27 cellular contexts compared by ENCODE assay signal in the genomic region with DNA sequence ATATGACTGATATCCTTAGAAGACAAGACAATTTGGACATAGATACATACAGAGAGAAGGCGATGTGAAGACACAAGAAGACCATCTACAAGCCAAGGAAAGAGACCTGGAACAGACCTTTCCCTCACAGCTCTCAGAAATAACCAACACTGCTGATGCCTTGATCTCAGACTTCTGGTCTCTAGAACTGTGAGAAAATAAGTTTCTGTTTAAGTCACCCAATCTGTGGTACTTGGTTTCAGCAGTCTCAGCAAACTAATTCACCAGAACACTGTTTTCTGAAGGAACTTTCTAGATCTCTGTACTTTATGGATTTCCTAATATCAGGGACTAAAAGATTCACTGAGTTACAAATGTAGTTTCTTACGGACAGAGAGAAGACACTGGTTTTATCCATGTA. TPM values are rescaled to one million over a fixed set of nuclear protein-coding genes. Genes with fewer than 3 reads are reported as not detected.
DNase-seq lines count a peak whose midpoint lies in the region; ATAC-seq lines count a peak whose summit lies in the region.
"Had no signal": no experiment of that assay in that cellular context is flagged by ENCODE, and none has a peak within 500 bp of the region (broad histone marks: within the 10 kb centered on the region; RNA-seq: fewer than 3 reads in every experiment).

No MANE protein-coding gene starts in this region.

- peaks cover 4% of the 10 kb centered on the region for H3K36me3 Mint-ChIP-seq in activated CD4-positive, alpha-beta memory T cell treated with anti-CD3 and anti-CD28 coated beads for 36 hours
- H3K36me3 Mint-ChIP-seq in activated CD4-positive, alpha-beta memory T cell treated with anti-CD3 and anti-CD28 coated beads, Interleukin-2, amount 10 ng/mL, durations not matched to agents 7 days and 5 days (ENCODE audit: low read depth): no peaks in the 10 kb centered on the region
- H3K36me3 Mint-ChIP-seq in stimulated activated effector memory CD8-positive, alpha-beta T cell treated with anti-CD3 and anti-CD28 coated beads, Interleukin-12 subunit alpha, Interleukin-12 subunit beta, amount 100 ng/mL, for 72 hours: peaks cover 6% of the 10 kb centered on the region
- peaks cover 7% of the 10 kb centered on the region for H3K36me3 Mint-ChIP-seq in activated T-helper 2 cell treated with anti-CD3 and anti-CD28 coated beads, Interferon-gamma antibody, Interleukin-2, Interleukin-4, amounts not matched to agents 10 μg/mL and 5 μg/mL and 100 μg/mL, durations not matched to agents 14 hours and 24 hours and 36 hours (ENCODE audit: low read depth)

- intact Hi-C loops in activated CD4-positive, alpha-beta memory T cell treated with anti-CD3 and anti-CD28 coated beads for 36 hours (cut with micrococcal nuclease): loop anchor here (1.0 kb wide), 1 partner anchor 15 kb away; no protein-coding TSS in a partner anchor
- intact Hi-C loops in activated T-helper 2 cell treated with anti-CD3 and anti-CD28 coated beads, Interferon-gamma antibody, Interleukin-2, Interleukin-4, amounts not matched to agents 10 μg/mL and 5 μg/mL and 100 μg/mL, durations not matched to agents 14 hours and 24 hours and 36 hours (cut with micrococcal nuclease): no loop called here

- no peak overlapping the region for H3K4me3 Mint-ChIP-seq in activated CD4-positive, alpha-beta memory T cell treated with anti-CD3 and anti-CD28 coated beads for 36 hours
- no peak overlapping the region for H3K4me3 Mint-ChIP-seq in activated CD4-positive, alpha-beta memory T cell treated with anti-CD3 and anti-CD28 coated beads, Interleukin-2, amount 10 ng/mL, durations not matched to agents 7 days and 5 days
- H3K4me3 Mint-ChIP-seq in stimulated activated effector memory CD8-positive, alpha-beta T cell treated with anti-CD3 and anti-CD28 coated beads, Interleukin-12 subunit alpha, Interleukin-12 subunit beta, amount 100 ng/mL, for 72 hours: no peak overlapping the region
- H3K4me3 Mint-ChIP-seq in activated T-helper 2 cell treated with anti-CD3 and anti-CD28 coated beads, Interferon-gamma antibody, Interleukin-2, Interleukin-4, amounts not matched to agents 10 μg/mL and 5 μg/mL and 100 μg/mL, durations not matched to agents 14 hours and 24 hours and 36 hours (ENCODE audit: low read depth): no peak overlapping the region
- H3K4me3 Mint-ChIP-seq: CD4-positive, alpha-beta T cell; natural killer cell treated with Interleukin-12 subunit alpha and Interleukin-12 subunit beta and Interleukin-15 and Interleukin-18, amount 100 ng/mL, for 72 hours had no signal

- H3K4me1 Mint-ChIP-seq in activated CD4-positive, alpha-beta memory T cell treated with anti-CD3 and anti-CD28 coated beads for 36 hours (ENCODE audit: low read depth): peaks cover 41% of the 10 kb centered on the region
- peaks cover 9% of the 10 kb centered on the region for H3K4me1 Mint-ChIP-seq in activated CD4-positive, alpha-beta memory T cell treated with anti-CD3 and anti-CD28 coated beads, Interleukin-2, amount 10 ng/mL, durations not matched to agents 7 days and 5 days
- H3K4me1 Mint-ChIP-seq in stimulated activated effector memory CD8-positive, alpha-beta T cell treated with anti-CD3 and anti-CD28 coated beads, Interleukin-12 subunit alpha, Interleukin-12 subunit beta, amount 100 ng/mL, for 72 hours: peaks cover 36% of the 10 kb centered on the region
- H3K4me1 Mint-ChIP-seq in activated T-helper 2 cell treated with anti-CD3 and anti-CD28 coated beads, Interferon-gamma antibody, Interleukin-2, Interleukin-4, amounts not matched to agents 10 μg/mL and 5 μg/mL and 100 μg/mL, durations not matched to agents 14 hours and 24 hours and 36 hours (ENCODE audit: low read depth): peaks cover 27% of the 10 kb centered on the region

- no peaks in the 10 kb centered on the region for H3K27me3 Mint-ChIP-seq in activated CD4-positive, alpha-beta memory T cell treated with anti-CD3 and anti-CD28 coated beads for 36 hours
- H3K27me3 Mint-ChIP-seq in activated CD4-positive, alpha-beta memory T cell treated with anti-CD3 and anti-CD28 coated beads, Interleukin-2, amount 10 ng/mL, durations not matched to agents 7 days and 5 days: no peaks in the 10 kb centered on the region
- no peaks in the 10 kb centered on the region for H3K27me3 Mint-ChIP-seq in activated T-helper 2 cell treated with anti-CD3 and anti-CD28 coated beads, Interferon-gamma antibody, Interleukin-2, Interleukin-4, amounts not matched to agents 10 μg/mL and 5 μg/mL and 100 μg/mL, durations not matched to agents 14 hours and 24 hours and 36 hours (ENCODE audit: low read depth)
- H3K27me3 Mint-ChIP-seq: CD4-positive, alpha-beta T cell had no signal

- peak; percentile 57 for ATAC-seq in GM19351 (IDR thresholded peaks at IDR 0.05; ENCODE audit: unreplicated experiment)
- peak; percentile 62 for ATAC-seq in HG02885 (IDR thresholded peaks at IDR 0.05; ENCODE audit: poor library complexity, unreplicated experiment)
- ATAC-seq in stimulated activated effector memory CD8-positive, alpha-beta T cell treated with anti-CD3 and anti-CD28 coated beads, Interleukin-12 subunit alpha, Interleukin-12 subunit beta, amount 100 ng/mL, for 72 hours: peak; percentile 84
- ATAC-seq in GM18870 (IDR thresholded peaks at IDR 0.05; ENCODE audit: unreplicated experiment): no peak
- ATAC-seq: body of pancreas, lower lobe of right lung, mucosa of descending colon had no signal

- CTCF ChIA-PET in activated CD4-positive, alpha-beta memory T cell treated with anti-CD3 and anti-CD28 coated beads for 36 hours (lab: Charles Lee): interaction anchor here (1.1 to 1.7 kb wide), 2 partner anchors 14 kb away, joined by 3 to 4 read pairs; no protein-coding TSS in a partner anchor
- CTCF ChIA-PET in activated CD4-positive, alpha-beta memory T cell treated with anti-CD3 and anti-CD28 coated beads, Interleukin-2, amount 10 ng/mL, durations not matched to agents 7 days and 5 days (lab: Charles Lee): no interaction called here

- POLR2A ChIA-PET in activated CD4-positive, alpha-beta memory T cell treated with anti-CD3 and anti-CD28 coated beads for 36 hours (lab: Charles Lee): interaction anchor here (1.0 kb wide), 1 partner anchor 13 kb away, joined by 3 read pairs; no protein-coding TSS in a partner anchor
- POLR2A ChIA-PET in activated CD4-positive, alpha-beta memory T cell treated with anti-CD3 and anti-CD28 coated beads, Interleukin-2, amount 10 ng/mL, durations not matched to agents 7 days and 5 days (lab: Charles Lee): no interaction called here

- H3K9me3 Mint-ChIP-seq in activated CD4-positive, alpha-beta memory T cell treated with anti-CD3 and anti-CD28 coated beads for 36 hours: peaks cover 11% of the 10 kb centered on the region
- peaks cover 2% of the 10 kb centered on the region for H3K9me3 Mint-ChIP-seq in activated CD4-positive, alpha-beta memory T cell treated with anti-CD3 and anti-CD28 coated beads, Interleukin-2, amount 10 ng/mL, durations not matched to agents 7 days and 5 days
- H3K9me3 Mint-ChIP-seq in stimulated activated effector memory CD8-positive, alpha-beta T cell treated with anti-CD3 and anti-CD28 coated beads, Interleukin-12 subunit alpha, Interleukin-12 subunit beta, amount 100 ng/mL, for 72 hours: peaks cover 3% of the 10 kb centered on the region
- H3K9me3 Mint-ChIP-seq in activated T-helper 2 cell treated with anti-CD3 and anti-CD28 coated beads, Interferon-gamma antibody, Interleukin-2, Interleukin-4, amounts not matched to agents 10 μg/mL and 5 μg/mL and 100 μg/mL, durations not matched to agents 14 hours and 24 hours and 36 hours: peaks cover 13% of the 10 kb centered on the region
- H3K9me3 Mint-ChIP-seq: CD4-positive, alpha-beta T cell; natural killer cell treated with Interleukin-12 subunit alpha and Interleukin-12 subunit beta and Interleukin-15 and Interleukin-18, amount 100 ng/mL, for 72 hours had no signal

- peak overlapping the region; percentile 50 for H3K27ac Mint-ChIP-seq in activated CD4-positive, alpha-beta memory T cell treated with anti-CD3 and anti-CD28 coated beads for 36 hours
- H3K27ac Mint-ChIP-seq in activated CD4-positive, alpha-beta memory T cell treated with anti-CD3 and anti-CD28 coated beads, Interleukin-2, amount 10 ng/mL, durations not matched to agents 7 days and 5 days: no peak overlapping the region
- H3K27ac Mint-ChIP-seq in stimulated activated effector memory CD8-positive, alpha-beta T cell treated with anti-CD3 and anti-CD28 coated beads, Interleukin-12 subunit alpha, Interleukin-12 subunit beta, amount 100 ng/mL, for 72 hours: no peak overlapping the region
- H3K27ac Mint-ChIP-seq in activated T-helper 2 cell treated with anti-CD3 and anti-CD28 coated beads, Interferon-gamma antibody, Interleukin-2, Interleukin-4, amounts not matched to agents 10 μg/mL and 5 μg/mL and 100 μg/mL, durations not matched to agents 14 hours and 24 hours and 36 hours: no peak overlapping the region
- H3K27ac Mint-ChIP-seq: CD4-positive, alpha-beta T cell; natural killer cell treated with Interleukin-12 subunit alpha and Interleukin-12 subunit beta and Interleukin-15 and Interleukin-18, amount 100 ng/mL, for 72 hours had no signal

- DNase-seq in activated CD4-positive, alpha-beta memory T cell treated with anti-CD3 and anti-CD28 coated beads for 36 hours: no peak
- DNase-seq in activated CD4-positive, alpha-beta memory T cell treated with anti-CD3 and anti-CD28 coated beads, Interleukin-2, amount 10 ng/mL, durations not matched to agents 7 days and 5 days: no peak
- DNase-seq in stimulated activated effector memory CD8-positive, alpha-beta T cell treated with anti-CD3 and anti-CD28 coated beads, Interleukin-12 subunit alpha, Interleukin-12 subunit beta, amount 100 ng/mL, for 72 hours (ENCODE audit: low spot score in 2 of 2): no peak
- no peak for DNase-seq in activated T-helper 2 cell treated with anti-CD3 and anti-CD28 coated beads, Interferon-gamma antibody, Interleukin-2, Interleukin-4, amounts not matched to agents 10 μg/mL and 5 μg/mL and 100 μg/mL, durations not matched to agents 14 hours and 24 hours and 36 hours (ENCODE audit: low spot score)
- no peak for DNase-seq in D341Med (ENCODE audit: low spot score)
- DNase-seq: activated gamma-delta T cell treated with Interleukin-2 at 50 U/mL for 16 hours; adrenal gland; body of pancreas; CD4-positive, alpha-beta T cell; cerebellar nuclear complex; esophagus squamous epithelium; HCEC 1CT; KBM-7; lower lobe of right lung; mucosa of descending colon; NCI-H1417; NCI-H2081; NCI-H2227 treated with DMSO at 0.1 percent for 48 hours; NCI-H69; Peyer's patch; SHP77 treated with DMSO at 0.1 percent for 48 hours; stimulated activated CD4-positive, alpha-beta T cell treated with anti-CD3 and anti-CD28 coated beads, Interleukin-15, amount 100 ng/mL, for 24 hours; stimulated activated naive CD4-positive, alpha-beta T cell treated with Interleukin-2 at 50 U/mL for 16 hours had no signal

RNA-seq across cellular contexts. Expression of a gene that starts 58.8 kb away (rescaled TPM):
- total RNA-seq in activated CD4-positive, alpha-beta memory T cell treated with anti-CD3 and anti-CD28 coated beads for 36 hours: 10 to 100 TPM; 48.7 to 51.5 TPM
- 10 to 100 TPM; 21.7 to 28.1 TPM for total RNA-seq in activated CD4-positive, alpha-beta memory T cell treated with anti-CD3 and anti-CD28 coated beads, Interleukin-2, amount 10 ng/mL, durations not matched to agents 7 days and 5 days
- 30.9 and 32.9 TPM in 2 replicates for total RNA-seq in activated T-helper 2 cell treated with anti-CD3 and anti-CD28 coated beads, Interferon-gamma antibody, Interleukin-2, Interleukin-4, amounts not matched to agents 10 μg/mL and 5 μg/mL and 100 μg/mL, durations not matched to agents 14 hours and 24 hours and 36 hours
